ENCODE assay signal across 21 cellular contexts in genomic region chr5:94771742-94772141, GRCh38.
"Had no signal": no experiment of that assay in that cellular context is flagged by ENCODE, and none has a peak within 500 bp of the region (broad histone marks: within the 10 kb centered on the region; RNA-seq: fewer than 3 reads in every experiment).

No MANE protein-coding gene starts in this region.

- H3K4me3 ChIP-seq: adrenal gland, lung, smooth muscle cell, stomach, vagina had no signal

- H3K9me3 Mint-ChIP-seq: activated naive CD4-positive, alpha-beta T cell treated with anti-CD3 and anti-CD28 coated beads, Interleukin-2, amount 50 U/mL, for 24 hours; effector memory CD8-positive, alpha-beta T cell had no signal

- H3K27ac Mint-ChIP-seq: activated CD4-positive, alpha-beta T cell treated with anti-CD3 and anti-CD28 coated beads for 36 hours; activated naive CD4-positive, alpha-beta T cell treated with anti-CD3 and anti-CD28 coated beads, Interleukin-2, amount 50 U/mL, for 24 hours; effector memory CD8-positive, alpha-beta T cell; mesothelial cell of epicardium; natural killer cell treated with Interleukin-12 subunit alpha and Interleukin-12 subunit beta and Interleukin-15 and Interleukin-18, amount 100 ng/mL, for 72 hours had no signal

- H3K27me3 Mint-ChIP-seq: activated CD4-positive, alpha-beta T cell treated with anti-CD3 and anti-CD28 coated beads for 36 hours had no signal

- H3K36me3 Mint-ChIP-seq: mesothelial cell of epicardium had no signal

- DNase-seq: activated CD4-positive, alpha-beta T cell treated with anti-CD3 and anti-CD28 coated beads for 36 hours; activated CD4-positive, alpha-beta T cell treated with anti-CD3 and anti-CD28 coated beads, Interleukin-2, amount 50 U/mL, for 48 hours; activated gamma-delta T cell; adrenal gland; effector memory CD8-positive, alpha-beta T cell; foreskin keratinocyte; glutamatergic neuron; hypothalamus; kidney; stimulated activated CD4-positive, alpha-beta T cell treated with anti-CD3 and anti-CD28 coated beads, Interleukin-4, amount 100 ng/mL, for 1 hour; stomach; trophoblast cell had no signal

- FAIRE-seq: kidney, TTC549 had no signal

- ATAC-seq: activated CD4-positive, alpha-beta T cell treated with anti-CD3 and anti-CD28 coated beads for 36 hours; effector memory CD8-positive, alpha-beta T cell; foreskin keratinocyte; left lobe of liver; natural killer cell treated with Interleukin-12 subunit alpha and Interleukin-12 subunit beta and Interleukin-15 and Interleukin-18, amount 100 ng/mL, for 72 hours; sciatic nerve had no signal

- H3K4me3 Mint-ChIP-seq: activated CD4-positive, alpha-beta T cell treated with anti-CD3 and anti-CD28 coated beads for 36 hours; activated naive CD4-positive, alpha-beta T cell treated with anti-CD3 and anti-CD28 coated beads, Interleukin-2, amount 50 U/mL, for 24 hours; effector memory CD8-positive, alpha-beta T cell; mesothelial cell of epicardium; natural killer cell treated with Interleukin-12 subunit alpha and Interleukin-12 subunit beta and Interleukin-15 and Interleukin-18, amount 100 ng/mL, for 72 hours had no signal

- H3K4me1 Mint-ChIP-seq: activated CD4-positive, alpha-beta T cell treated with anti-CD3 and anti-CD28 coated beads for 36 hours; activated naive CD4-positive, alpha-beta T cell treated with anti-CD3 and anti-CD28 coated beads, Interleukin-2, amount 50 U/mL, for 24 hours had no signal
